12 cellular contexts compared by ENCODE assay signal in genomic region chr2:74632209-74632938, GRCh38. TPM values are rescaled to one million over a fixed set of nuclear protein-coding genes. Genes with fewer than 3 reads are reported as not detected.
A peak's percentile ranks its signal among the peaks of the same experiment; 100 is the strongest.
DNase-seq lines count a peak whose midpoint lies in the region; ATAC-seq and TF ChIP-seq lines count a peak whose summit lies in the region.
"Had no signal": no experiment of that assay in that cellular context is flagged by ENCODE, and none has a peak within 500 bp of the region (broad histone marks: within the 10 kb centered on the region; RNA-seq: fewer than 3 reads in every experiment).

No MANE protein-coding gene starts in this region.

- H3K27ac ChIP-seq in IMR-90 (ENCODE audit: insufficient read depth, low read length) (no peak overlapping the region), caudate nucleus (ENCODE audit: low read depth, low read length) (no peak overlapping the region)
- H3K27ac ChIP-seq: gastroesophageal sphincter had no signal

- no peaks in the 10 kb centered on the region for H4K20me1 ChIP-seq in IMR-90 (ENCODE audit: insufficient read depth, low read length)

- H2BK120ac ChIP-seq in IMR-90 (ENCODE audit: low read depth, low read length) = no peak overlapping the region

- no peak overlapping the region for H3K14ac ChIP-seq in IMR-90 (replicated peaks; ENCODE audit: low read depth, low read length)

- in situ Hi-C loops in IMR-90 (cut with MboI; ENCODE audit: low sequenced_read_pairs) = no loop called here

- peak overlapping the region; percentile 17 for H2AFZ ChIP-seq in IMR-90 (replicated peaks; ENCODE audit: low read length, poor library complexity)

- H2AK5ac ChIP-seq in IMR-90 (ENCODE audit: low read depth, low read length) = no peak overlapping the region

- POLR2A ChIA-PET in IMR-90 (lab: Charles Lee; ENCODE audit: unreplicated experiment) = no interaction called here

- H3K23ac ChIP-seq in IMR-90 (ENCODE audit: low read depth, low read length) = no peak overlapping the region

- no peaks in the 10 kb centered on the region for H3K9me3 ChIP-seq in IMR-90 (ENCODE audit: control insufficient read depth, insufficient read depth, low read length)
- H3K9me3 ChIP-seq: gastroesophageal sphincter had no signal

- no peak overlapping the region for H4K91ac ChIP-seq in IMR-90 (ENCODE audit: insufficient read depth, low read depth, low read length)

- no peak for TF ChIP-seq CTCF in IMR-90 (conservative IDR thresholded peaks at IDR 0.05; ENCODE audit: low read depth, low read length)

- intact Hi-C loops in IMR-90 (cut with micrococcal nuclease) = no loop called here

- no peak overlapping the region for H4K8ac ChIP-seq in IMR-90 (ENCODE audit: low read depth in 2 of 2, low read length in 2 of 2)

- no peaks in the 10 kb centered on the region for H3K4me1 ChIP-seq in IMR-90 (ENCODE audit: control insufficient read depth, insufficient read depth, low read length)
- H3K4me1 ChIP-seq: gastroesophageal sphincter had no signal

- no peak overlapping the region for H3K4ac ChIP-seq in IMR-90 (ENCODE audit: low read depth, low read length)

- no peak overlapping the region for H3K4me2 ChIP-seq in IMR-90 (ENCODE audit: low read depth, low read length)

- peaks cover 8% of the 10 kb centered on the region for H3K27me3 ChIP-seq in IMR-90 (ENCODE audit: control insufficient read depth, insufficient read depth, low read length)
- H3K27me3 ChIP-seq: gastroesophageal sphincter had no signal

- no peak overlapping the region for H3K56ac ChIP-seq in IMR-90 (ENCODE audit: extremely low read depth, insufficient read depth, low read length)

- DNase-seq in AG20443 (ENCODE audit: low spot score) (peak; percentile 20), IMR-90 (peak; percentile 23), astrocyte of the hippocampus (ENCODE audit: low read depth, low spot score) (peak; percentile 34), iris pigment epithelial cell (ENCODE audit: low read depth) (peak; percentile 57), caudate nucleus (lab: John Stamatoyannopoulos, UW) (no peak), NCI-H1417 (lab: John Stamatoyannopoulos, UW) (no peak)
- DNase-seq in NK-92 treated with Interleukin-12 subunit alpha and Interleukin-12 subunit beta, amount 100 ng/mL, for 24 hours (lab: John Stamatoyannopoulos, UW) = no peak
- DNase-seq: CD4-positive, alpha-beta memory T cell; cerebellar nuclear complex; MM.1S had no signal

- no peak overlapping the region for H3K9ac ChIP-seq in IMR-90 (ENCODE audit: low read depth, low read length)

- TF ChIP-seq RAD21 in IMR-90 (IDR thresholded peaks at IDR 0.05; ENCODE audit: low read length) = no peak

- TF ChIP-seq POLR2A in IMR-90 (IDR thresholded peaks at IDR 0.05; ENCODE audit: low read depth, low read length) = no peak

- no peak overlapping the region for H2BK20ac ChIP-seq in IMR-90 (ENCODE audit: low read depth, low read length)

- ATAC-seq in IMR-90 (ENCODE audit: low read depth) (peak; percentile 14; the same call in 1 of the 2 replicates), HG03045 (IDR thresholded peaks at IDR 0.05; ENCODE audit: unreplicated experiment) (no peak)
- ATAC-seq: gastroesophageal sphincter had no signal

- H3K36me3 ChIP-seq in IMR-90 (ENCODE audit: control insufficient read depth, insufficient read depth, low read length) = no peaks in the 10 kb centered on the region
- H3K36me3 ChIP-seq: gastroesophageal sphincter had no signal

- H3K9me1 ChIP-seq in IMR-90 (ENCODE audit: insufficient read depth, low read length) = no peaks in the 10 kb centered on the region

- no peak overlapping the region for H2BK5ac ChIP-seq in IMR-90 (ENCODE audit: low read depth, low read length, poor library complexity, severe bottlenecking)

- dilution Hi-C loops in IMR-90 (cut with HindIII; ENCODE audit: low sequenced_read_pairs, unreplicated experiment) = no loop called here

- no peak overlapping the region for H2BK15ac ChIP-seq in IMR-90 (ENCODE audit: low read depth, low read length)

- CTCF ChIA-PET in IMR-90 (lab: Yijun Ruan, JAX) = interaction anchor here (0.6 to 1.4 kb wide), 4 partner anchors 12 to 182 kb away, joined by 3 to 4 read pairs (median 3); no protein-coding TSS in a partner anchor

- BruUV-seq in IMR-90 (replicated peaks; lab: Mats Ljungman, UMichigan) = no TSS peak

- H3K18ac ChIP-seq in IMR-90 (ENCODE audit: low read depth, low read length) = no peak overlapping the region

- WGBS in IMR-90 (ENCODE audit: extremely low coverage in 2 of 2, insufficient read length in 1 of 2), 2 experiments = no CpG with 5 or more reads among the region's 3 CpGs

- no peaks in the 10 kb centered on the region for H3K79me1 ChIP-seq in IMR-90 (ENCODE audit: low read depth in 1 of 2, low read length in 2 of 2)

- no peak overlapping the region for H3K4me3 ChIP-seq in IMR-90 (ENCODE audit: insufficient read depth, low read depth, low read length)
- H3K4me3 ChIP-seq: gastroesophageal sphincter had no signal

- no peak overlapping the region for H4K5ac ChIP-seq in IMR-90 (ENCODE audit: low read depth, low read length)

- no peak overlapping the region for H2AK9ac ChIP-seq in IMR-90 (replicated peaks; ENCODE audit: low read depth, low read length, poor library complexity)

TF ChIP-seq in IMR-90, 13 proteins besides CTCF, POLR2A, EP300 and RAD21:
- TF ChIP-seq MXI1 (IDR thresholded peaks at IDR 0.05; ENCODE audit: borderline replicate concordance, low read depth, low read length) = no peak
- no peak for TF ChIP-seq MAFK (IDR thresholded peaks at IDR 0.05; ENCODE audit: low read depth, low read length)
- no peak for TF ChIP-seq CEBPB (IDR thresholded peaks at IDR 0.05; ENCODE audit: low read depth, low read length)
- no peak for TF ChIP-seq NFE2L2 (IDR thresholded peaks at IDR 0.05; ENCODE audit: low read depth, low read length)
- TF ChIP-seq MAZ (IDR thresholded peaks at IDR 0.05; ENCODE audit: borderline replicate concordance, low read depth, low read length) = no peak
- no peak for TF ChIP-seq BHLHE40 (IDR thresholded peaks at IDR 0.05; ENCODE audit: low read depth, low read length)
- TF ChIP-seq SMC3 (IDR thresholded peaks at IDR 0.05; ENCODE audit: low read depth, low read length) = no peak
- no peak for TF ChIP-seq RCOR1 (IDR thresholded peaks at IDR 0.05; ENCODE audit: insufficient replicate concordance, low read length)
- TF ChIP-seq CHD1 (IDR thresholded peaks at IDR 0.05; ENCODE audit: low read depth, low read length) = no peak
- TF ChIP-seq FOS (IDR thresholded peaks at IDR 0.05; ENCODE audit: low read depth, low read length) = no peak
- TF ChIP-seq RFX5 (IDR thresholded peaks at IDR 0.05; ENCODE audit: low read depth, low read length) = no peak
- TF ChIP-seq, protein P1, sequence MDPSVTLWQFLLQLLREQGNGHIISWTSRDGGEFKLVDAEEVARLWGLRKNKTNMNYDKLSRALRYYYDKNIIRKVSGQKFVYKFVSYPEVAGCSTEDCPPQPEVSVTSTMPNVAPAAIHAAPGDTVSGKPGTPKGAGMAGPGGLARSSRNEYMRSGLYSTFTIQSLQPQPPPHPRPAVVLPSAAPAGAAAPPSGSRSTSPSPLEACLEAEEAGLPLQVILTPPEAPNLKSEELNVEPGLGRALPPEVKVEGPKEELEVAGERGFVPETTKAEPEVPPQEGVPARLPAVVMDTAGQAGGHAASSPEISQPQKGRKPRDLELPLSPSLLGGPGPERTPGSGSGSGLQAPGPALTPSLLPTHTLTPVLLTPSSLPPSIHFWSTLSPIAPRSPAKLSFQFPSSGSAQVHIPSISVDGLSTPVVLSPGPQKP (IDR thresholded peaks at IDR 0.05; ENCODE audit: borderline replicate concordance, low read depth, low read length) = no peak
- TF ChIP-seq, protein P2, sequence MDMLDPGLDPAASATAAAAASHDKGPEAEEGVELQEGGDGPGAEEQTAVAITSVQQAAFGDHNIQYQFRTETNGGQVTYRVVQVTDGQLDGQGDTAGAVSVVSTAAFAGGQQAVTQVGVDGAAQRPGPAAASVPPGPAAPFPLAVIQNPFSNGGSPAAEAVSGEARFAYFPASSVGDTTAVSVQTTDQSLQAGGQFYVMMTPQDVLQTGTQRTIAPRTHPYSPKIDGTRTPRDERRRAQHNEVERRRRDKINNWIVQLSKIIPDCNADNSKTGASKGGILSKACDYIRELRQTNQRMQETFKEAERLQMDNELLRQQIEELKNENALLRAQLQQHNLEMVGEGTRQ (IDR thresholded peaks at IDR 0.05; ENCODE audit: low read depth, low read length) = no peak

RNA-seq across cellular contexts. Expression of gene M1AP, which starts 15.8 kb away (rescaled TPM):
- total RNA-seq in IMR-90 (2012; rRNA removed) = not detected in 2 replicates
- 0.03 TPM in 1 of 2 replicates, not detected in the other for polyA plus RNA-seq in IMR-90 (2012; rRNA removed)
- 0.01 TPM in 1 of 2 replicates, not detected in the other for polyA plus RNA-seq in IMR-90 (2012; cell fraction: cytosol; rRNA removed)
- polyA plus RNA-seq in IMR-90 (2012; cell fraction: nucleus; rRNA removed; ENCODE audit: low replicate concordance) = 0.10 and 0.11 TPM in 2 replicates
- total RNA-seq: CD4-positive, alpha-beta memory T cell had no signal

RNA-seq across cellular contexts. Expression of gene SEMA4F, which starts 21.7 kb away (rescaled TPM):
- 3.6 and 4.7 TPM in 2 replicates for total RNA-seq in IMR-90 (2012; rRNA removed)
- polyA plus RNA-seq in IMR-90 (2012; rRNA removed) = 7.5 and 7.8 TPM in 2 replicates
- polyA plus RNA-seq in IMR-90 (2012; cell fraction: cytosol; rRNA removed) = 7.5 and 9.1 TPM in 2 replicates
- 9.6 and 10.6 TPM in 2 replicates for polyA plus RNA-seq in IMR-90 (2012; cell fraction: nucleus; rRNA removed; ENCODE audit: low replicate concordance)

Comparison
In these comparisons a context has a peak if more than half of its experiments do, and no peak if none do; other contexts are left out.
1. DNase-seq: peak in AG20443 (single experiment), IMR-90 (single experiment), astrocyte of the hippocampus (single experiment) and iris pigment epithelial cell (single experiment); none in caudate nucleus (0 of 61), NCI-H1417 (0 of 3) and NK-92 treated with Interleukin-12 subunit alpha and Interleukin-12 subunit beta, amount 100 ng/mL, for 24 hours (single experiment).